15 cellular contexts compared by ENCODE assay signal in the genomic region with DNA sequence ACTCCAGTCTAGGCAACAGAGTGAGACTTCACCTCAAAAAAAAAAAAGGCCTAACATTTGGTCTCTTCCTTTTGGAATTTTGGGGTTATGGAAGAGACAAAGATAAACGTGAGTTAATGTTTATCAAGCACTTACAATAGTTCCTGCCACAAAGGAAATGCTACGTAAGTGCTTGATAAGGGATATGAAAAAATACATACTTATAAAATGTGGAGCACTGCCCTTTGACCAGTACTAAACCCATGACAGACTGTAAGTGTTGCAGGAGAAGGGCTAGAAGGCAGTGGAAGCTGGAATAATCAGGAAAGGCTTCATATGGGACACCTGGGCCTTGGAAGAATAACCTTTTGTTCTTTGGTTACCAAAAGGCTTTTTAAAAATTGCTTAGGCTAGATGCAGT. TPM values are rescaled to one million over a fixed set of nuclear protein-coding genes. Genes with fewer than 3 reads are reported as not detected.
DNase-seq lines count a peak whose midpoint lies in the region; ATAC-seq and TF ChIP-seq lines count a peak whose summit lies in the region.
"Had no signal": no experiment of that assay in that cellular context is flagged by ENCODE, and none has a peak within 500 bp of the region (broad histone marks: within the 10 kb centered on the region; RNA-seq: fewer than 3 reads in every experiment).

No MANE protein-coding gene starts in this region.

- DNase-seq in DMS53 (lab: John Stamatoyannopoulos, UW): peak; percentile 57
- no peak for DNase-seq in DMS53 treated with DMSO at 0.1 percent for 48 hours (lab: John Stamatoyannopoulos, UW; ENCODE audit: unreplicated experiment)
- DNase-seq in fibroblast of pulmonary artery (ENCODE audit: low read depth): peak; percentile 66
- peak; percentile 71 to 83 for DNase-seq in lung microvascular endothelial cell (ENCODE audit: low read depth in 2 of 2)
- no peak for DNase-seq in upper lobe of right lung
- DNase-seq in activated naive CD4-positive, alpha-beta T cell (lab: John Stamatoyannopoulos, UW): no peak
- DNase-seq in aorta: no peak
- DNase-seq in Ammon's horn (ENCODE audit: low spot score): no peak
- DNase-seq: MG63, NCI-H1092 treated with DMSO at 0.1 percent for 48 hours, NCI-H1694, NCI-H446, PC-3 had no signal

- H3K9me3 ChIP-seq in upper lobe of right lung (no peaks in the 10 kb centered on the region), aorta (ENCODE audit: control insufficient read depth, low read length) (no peaks in the 10 kb centered on the region)
- H3K9me3 ChIP-seq: BLaER1, MG63 had no signal

- ATAC-seq in upper lobe of right lung: peak; percentile 68
- no peak for ATAC-seq in aorta (ENCODE audit: low FRiP score)
- ATAC-seq: PC-3 had no signal

- no peaks in the 10 kb centered on the region for H3K27me3 ChIP-seq in upper lobe of right lung
- no peaks in the 10 kb centered on the region for H3K27me3 ChIP-seq in aorta (ENCODE audit: control insufficient read depth in 1 of 2, insufficient read depth in 2 of 2, low read length in 1 of 2)
- H3K27me3 ChIP-seq: BLaER1, MG63 had no signal

- intact Hi-C loops in upper lobe of right lung (cut with DNase I): no loop called here
- intact Hi-C loops in aorta (cut with DNase I): no loop called here

- no peak overlapping the region for H3K27ac ChIP-seq in upper lobe of right lung
- H3K27ac ChIP-seq in aorta (ENCODE audit: low read depth in 1 of 2, low read length in 2 of 2): no peak overlapping the region
- H3K27ac ChIP-seq: 22Rv1, BLaER1 had no signal

- peaks cover 5% of the 10 kb centered on the region for H3K4me1 ChIP-seq in upper lobe of right lung
- H3K4me1 ChIP-seq in aorta (ENCODE audit: control insufficient read depth in 1 of 2, insufficient read depth in 2 of 2, low read length in 2 of 2): no peaks in the 10 kb centered on the region
- H3K4me1 ChIP-seq: BLaER1 had no signal

- no peak overlapping the region for H3K4me3 ChIP-seq in fibroblast of pulmonary artery (replicated peaks; ENCODE audit: low read depth, low read length)
- H3K4me3 ChIP-seq in upper lobe of right lung: no peak overlapping the region
- H3K4me3 ChIP-seq in aorta (ENCODE audit: low read length in 2 of 2): no peak overlapping the region
- H3K4me3 ChIP-seq: BLaER1, MG63 had no signal

- WGBS in aorta, 2 donors: 31 to 44% methylated on average over 2 of the region's 2 CpGs

- TF ChIP-seq CTCF in fibroblast of pulmonary artery (IDR thresholded peaks at IDR 0.05; ENCODE audit: low read length, missing control alignments) (no peak), upper lobe of right lung (IDR thresholded peaks at IDR 0.05) (no peak)

- H3K36me3 ChIP-seq in upper lobe of right lung (peaks cover 98% of the 10 kb centered on the region), aorta (ENCODE audit: control insufficient read depth in 1 of 2, insufficient read depth in 2 of 2, low read length in 1 of 2) (peaks cover 10 to 11% of the 10 kb centered on the region in 2 donors)

RNA-seq across cellular contexts. Expression of a gene that starts 25.5 kb away (rescaled TPM):
- 42.9 and 67.1 TPM in 2 replicates for total RNA-seq in lung microvascular endothelial cell
- 114 TPM for total RNA-seq in upper lobe of right lung
- total RNA-seq in aorta: 100 to 1,000 TPM in 1 of 2 donors, 10 to 100 TPM in 1; 82.7 to 101 TPM
- polyA plus RNA-seq in aorta: 10 to 100 TPM; 24.2 to 44.0 TPM

RNA-seq across cellular contexts. Expression of a gene that starts 48.8 kb away (rescaled TPM):
- total RNA-seq in lung microvascular endothelial cell (53.6 and 100 TPM in 2 replicates), upper lobe of right lung (129 TPM), aorta (100 to 1,000 TPM; 138 to 242 TPM)
- polyA plus RNA-seq in aorta: 100 to 1,000 TPM; 263 to 283 TPM

RNA-seq across cellular contexts. Expression of a gene that starts 50.1 kb away (rescaled TPM):
- total RNA-seq in lung microvascular endothelial cell (9.4 and 12.1 TPM in 2 replicates), upper lobe of right lung (20.0 TPM), aorta (10 to 100 TPM; 11.1 to 15.9 TPM)
- polyA plus RNA-seq in aorta: 1 to 10 TPM; 3.9 to 8.9 TPM

Comparison
In these comparisons a context has a peak if more than half of its experiments do, and no peak if none do; other contexts are left out.
1. DNase-seq: peak in DMS53 (single experiment), fibroblast of pulmonary artery (single experiment) and lung microvascular endothelial cell (2 of 2); none in DMS53 treated with DMSO at 0.1 percent for 48 hours (single experiment), upper lobe of right lung (single experiment), activated naive CD4-positive, alpha-beta T cell (0 of 4), aorta (0 of 2) and Ammon's horn (single experiment).